8 cellular contexts compared by ENCODE assay signal in genomic region chr7:47536705-47537611, GRCh38. TPM values are rescaled to one million over a fixed set of nuclear protein-coding genes. Genes with fewer than 3 reads are reported as not detected.
DNase-seq lines count a peak whose midpoint lies in the region; ATAC-seq and TF ChIP-seq lines count a peak whose summit lies in the region.

No MANE protein-coding gene starts in this region.

- no peaks in the 10 kb centered on the region for H3K36me3 ChIP-seq in ES-I3 (ENCODE audit: insufficient read depth, low read length)
- no peaks in the 10 kb centered on the region for H3K36me3 ChIP-seq in MM.1S (replicated peaks; ENCODE audit: insufficient read depth, low read length)

- no peak overlapping the region for H2AFZ ChIP-seq in MM.1S (ENCODE audit: low read length)

- H3K9me3 ChIP-seq in ES-I3 (ENCODE audit: control insufficient read depth, insufficient read depth, low read length) (no peaks in the 10 kb centered on the region), MM.1S (replicated peaks; ENCODE audit: insufficient read depth, low read length) (no peaks in the 10 kb centered on the region)

- no peaks in the 10 kb centered on the region for H3K27me3 ChIP-seq in MM.1S (replicated peaks; ENCODE audit: insufficient read depth, low read length)

- H3K4me1 ChIP-seq in ES-I3 (ENCODE audit: insufficient read depth, low read length), result peaks cover 29% of the 10 kb centered on the region
- H3K4me1 ChIP-seq in MM.1S (ENCODE audit: low read length), result no peaks in the 10 kb centered on the region

- H3F3A ChIP-seq in MM.1S (ENCODE audit: insufficient read depth, low read length), result no peaks in the 10 kb centered on the region

- H3K4me2 ChIP-seq in MM.1S (ENCODE audit: low read depth, low read length), result no peak overlapping the region

- H4K20me1 ChIP-seq in MM.1S (ENCODE audit: insufficient read depth, low read length), result no peaks in the 10 kb centered on the region

- H3K9ac ChIP-seq in ES-I3 (ENCODE audit: low read depth, low read length) (peak overlapping the region; percentile 64; the same call in 1 of the 2 replicates), MM.1S (ENCODE audit: low read length) (no peak overlapping the region)

- DNase-seq in astrocyte of the hippocampus (ENCODE audit: low read depth, low spot score), result peak; percentile 86
- peak; percentile 79 for DNase-seq in sciatic nerve (ENCODE audit: low spot score)
- no peak for DNase-seq in MM.1S
- no peak for DNase-seq in NCI-H2227 treated with DMSO at 0.1 percent for 48 hours (lab: John Stamatoyannopoulos, UW)

- H3K79me2 ChIP-seq in MM.1S (ENCODE audit: low read length), result peaks cover 39% of the 10 kb centered on the region

- intact Hi-C loops in sciatic nerve (cut with DNase I), result no loop called here

- TF ChIP-seq CTCF in MM.1S (IDR thresholded peaks at IDR 0.05; ENCODE audit: low read length), result no peak

- ATAC-seq in sciatic nerve (peak; percentile 58), GM21423 (IDR thresholded peaks at IDR 0.05; ENCODE audit: unreplicated experiment) (no peak), GM19328 (IDR thresholded peaks at IDR 0.05; ENCODE audit: unreplicated experiment) (no peak)

- H3K9me2 ChIP-seq in MM.1S (replicated peaks; ENCODE audit: insufficient read depth, low read length), result no peaks in the 10 kb centered on the region

- H3K4me3 ChIP-seq in iPS-11a (ENCODE audit: low read depth, low read length) (peak overlapping the region; percentile 53), MM.1S (ENCODE audit: low read length) (no peak overlapping the region)

- no peak overlapping the region for H3K27ac ChIP-seq in MM.1S (ENCODE audit: low read length)

RNA-seq across cellular contexts. Expression of gene TNS3, which starts 45.0 kb away (rescaled TPM):
- 230 TPM for total RNA-seq in sciatic nerve

Comparison
In these comparisons a context has a peak if more than half of its experiments do, and no peak if none do; other contexts are left out.
1. DNase-seq: peak in astrocyte of the hippocampus (single experiment) and sciatic nerve (single experiment); none in MM.1S (single experiment) and NCI-H2227 treated with DMSO at 0.1 percent for 48 hours (single experiment).